ENCODE assay signal across 8 cellular contexts in the genomic region with DNA sequence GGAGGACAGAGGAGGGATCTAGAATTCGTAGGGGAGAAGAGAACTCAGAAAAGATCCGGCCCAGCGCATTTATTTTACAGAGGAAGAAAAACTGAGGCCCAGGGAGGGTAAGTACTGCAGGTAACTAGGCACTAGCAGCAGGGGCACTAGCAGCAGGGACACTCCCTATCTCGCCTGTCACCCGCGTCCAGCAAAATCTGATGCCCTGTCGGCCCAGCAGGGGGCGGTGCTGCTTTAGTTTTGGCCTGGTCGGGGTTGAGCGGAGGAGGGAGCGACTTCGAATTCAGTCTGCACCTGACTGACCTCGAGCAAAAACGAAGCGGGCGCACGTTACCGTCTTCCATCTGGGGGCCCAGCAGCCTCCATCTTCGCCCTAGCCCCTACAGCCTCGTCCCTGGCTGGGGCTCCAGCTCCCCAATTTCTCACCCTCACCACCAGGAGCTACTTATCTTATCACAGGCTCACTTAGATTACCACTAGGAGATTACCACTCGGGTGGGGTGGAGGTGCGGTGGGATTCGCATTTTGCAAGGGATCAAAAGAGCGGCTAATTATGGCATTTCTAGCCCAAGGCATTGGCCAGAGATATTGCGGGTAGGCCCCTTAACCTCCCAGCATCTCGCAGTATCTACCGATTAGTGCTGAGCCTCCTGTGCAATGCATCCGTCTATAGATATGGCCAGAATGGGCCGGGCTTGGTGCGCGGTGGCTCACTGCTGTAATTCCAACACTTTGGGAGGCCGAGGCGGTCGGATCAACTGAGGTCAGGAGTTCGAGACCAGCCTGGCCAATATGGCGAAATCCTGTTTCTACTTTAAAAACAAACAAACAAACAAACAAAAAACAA. TPM values are rescaled to one million over a fixed set of nuclear protein-coding genes. Genes with fewer than 3 reads are reported as not detected.
DNase-seq lines count a peak whose midpoint lies in the region; TF ChIP-seq lines count a peak whose summit lies in the region.

No MANE protein-coding gene starts in this region.

- in situ Hi-C loops in HAP-1 (cut with MboI; ENCODE audit: low sequenced_read_pairs), result no loop called here

- no peak for TF ChIP-seq EP300 in stomach (IDR thresholded peaks at IDR 0.05)

- H3K4me3 Mint-ChIP-seq in neural progenitor cell, result peak overlapping the region; percentile 94

- peaks cover 15% of the 10 kb centered on the region for H3K4me1 ChIP-seq in HAP-1
- peaks cover 4% of the 10 kb centered on the region for H3K4me1 ChIP-seq in neural progenitor cell
- peaks cover 19 to 30% (median 27%) of the 10 kb centered on the region in 4 donors for H3K4me1 ChIP-seq in stomach

- H3K36me3 Mint-ChIP-seq in neural progenitor cell, result no peaks in the 10 kb centered on the region

- H3K27me3 Mint-ChIP-seq in neural progenitor cell (ENCODE audit: insufficient read depth, low read depth), result peaks cover 8% of the 10 kb centered on the region

- DNase-seq in EL (peak; percentile 75), HAP-1 (ENCODE audit: low spot score in 2 of 2) (peak; percentile 93 to 98), MG63 (peak; percentile 68), SHP77 treated with DMSO at 0.1 percent for 48 hours (lab: John Stamatoyannopoulos, UW) (peak; percentile 8), activated gamma-delta T cell treated with Interleukin-2 at 50 U/mL for 16 hours (peak; percentile 90), foreskin melanocyte (peak; percentile 59), neural progenitor cell (ENCODE audit: low spot score) (peak; percentile 90), stomach (peak; percentile 90)

- H3K9me3 Mint-ChIP-seq in neural progenitor cell, result no peaks in the 10 kb centered on the region

- H3K4me2 ChIP-seq in neural progenitor cell, result peak overlapping the region; percentile 99

- peaks cover 6% of the 10 kb centered on the region for H3K4me1 Mint-ChIP-seq in neural progenitor cell

- no peaks in the 10 kb centered on the region for H3K27me3 ChIP-seq in HAP-1 (ENCODE audit: low read depth)
- H3K27me3 ChIP-seq in MG63, result no peaks in the 10 kb centered on the region
- peaks cover 43% of the 10 kb centered on the region for H3K27me3 ChIP-seq in neural progenitor cell
- H3K27me3 ChIP-seq in stomach, result peaks cover 5 to 62% (median 21%) of the 10 kb centered on the region in 3 donors

- no peak overlapping the region for H3K27ac ChIP-seq in neural progenitor cell
- peak overlapping the region in 4 of 5 donors; percentile 11 to 64 (median 50) for H3K27ac ChIP-seq in stomach

- 9 to 17% (median 13%) methylated on average over 28 to 36 of the region's 36 CpGs for WGBS in stomach, 5 donors

- no peaks in the 10 kb centered on the region for H4K20me1 ChIP-seq in neural progenitor cell (ENCODE audit: low read depth)

- H3K27ac Mint-ChIP-seq in neural progenitor cell, result no peak overlapping the region

- TF ChIP-seq POLR2A in stomach (IDR thresholded peaks at IDR 0.05), result no peak

- H3K4me3 ChIP-seq in HAP-1, result peak overlapping the region; percentile 36
- H3K4me3 ChIP-seq in MG63, result peak overlapping the region; percentile 13
- peak overlapping the region; percentile 49 for H3K4me3 ChIP-seq in neural progenitor cell
- H3K4me3 ChIP-seq in stomach, result peak overlapping the region; percentile 43 to 60 (median 52)

- intact Hi-C loops in stomach (cut with DNase I; ENCODE audit: low total_unique reads), result no loop called here

- peaks cover 5% of the 10 kb centered on the region for H3F3A ChIP-seq in neural progenitor cell (ENCODE audit: low read depth)

- H3K36me3 ChIP-seq in HAP-1 (replicated peaks) (no peaks in the 10 kb centered on the region), MG63 (no peaks in the 10 kb centered on the region), neural progenitor cell (no peaks in the 10 kb centered on the region), stomach (no peaks in the 10 kb centered on the region)

- H3K9ac ChIP-seq in neural progenitor cell, result no peak overlapping the region

- no peaks in the 10 kb centered on the region for H3K79me2 ChIP-seq in neural progenitor cell (ENCODE audit: low read depth)

- peak overlapping the region; percentile 96 for H2AFZ ChIP-seq in neural progenitor cell (replicated peaks)

- TF ChIP-seq CTCF in neural progenitor cell (IDR thresholded peaks at IDR 0.05) (peak; percentile 89), stomach (IDR thresholded peaks at IDR 0.05) (peak in 5 of 7 experiments; percentile 73 to 95 (median 87))

- H3K9me3 ChIP-seq in HAP-1 (no peaks in the 10 kb centered on the region), MG63 (no peaks in the 10 kb centered on the region), neural progenitor cell (ENCODE audit: low read depth) (no peaks in the 10 kb centered on the region), stomach (no peaks in the 10 kb centered on the region)

RNA-seq across cellular contexts. Expression of gene CD8A, which starts 17.8 kb away (rescaled TPM):
- total RNA-seq in MG63 (2014; rRNA removed; shearing (Covaris generic); ENCODE audit: low replicate concordance), result not detected in 2 replicates
- total RNA-seq in neural progenitor cell (ENCODE audit: low replicate concordance), result 0.03 and 0.34 TPM in 2 replicates
- total RNA-seq in stomach, result 10 to 100 TPM in 1 of 5 donors, 1 to 10 TPM in 2, not detected in 2; 1.3 to 24.9 (median 6.2) TPM
- 10 to 100 TPM in 1 of 3 donors, 1 to 10 TPM in 2; 1.2 to 13.1 (median 1.3) TPM for polyA plus RNA-seq in stomach

RNA-seq across cellular contexts. Expression of gene CD8B, which starts 53.1 kb away (rescaled TPM):
- not detected in 2 replicates for total RNA-seq in MG63 (2014; rRNA removed; shearing (Covaris generic); ENCODE audit: low replicate concordance)
- total RNA-seq in neural progenitor cell (ENCODE audit: low replicate concordance) (not detected in 2 replicates), stomach (10 to 100 TPM in 1 of 5 donors, 1 to 10 TPM in 2, not detected in 2; 2.2 to 14.0 (median 3.3) TPM)
- 1 to 10 TPM in 1 of 3 donors, under 1 TPM in 2; 0.68 to 9.3 (median 0.78) TPM for polyA plus RNA-seq in stomach

Comparison
In these comparisons a context has a peak if more than half of its experiments do, and no peak if none do; other contexts are left out.
1. DNase-seq: peak in every context shown above with its lines; median percentile 96 in HAP-1; 90 in activated gamma-delta T cell treated with Interleukin-2 at 50 U/mL for 16 hours; 90 in neural progenitor cell; 90 in stomach; 75 in EL; 68 in MG63; 59 in foreskin melanocyte; 8 in SHP77 treated with DMSO at 0.1 percent for 48 hours.